In the genomic region with DNA sequence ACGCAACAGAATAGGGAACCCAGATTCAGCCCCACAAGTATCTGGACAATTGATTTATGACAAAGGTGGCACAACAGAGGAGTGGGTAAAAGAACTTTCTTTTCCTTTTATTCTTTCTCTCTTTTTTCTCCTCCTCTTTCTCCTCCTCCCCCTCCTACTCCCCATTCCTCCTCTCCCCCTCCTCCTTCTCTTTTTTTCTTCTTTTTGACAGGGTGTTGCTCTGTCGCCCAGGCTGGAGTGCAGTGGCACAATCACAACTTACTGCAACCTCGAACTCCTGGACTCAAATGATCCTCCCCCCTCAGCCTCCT, we compare ENCODE assay signal across 1 cellular context.
TF ChIP-seq lines count a peak whose summit lies in the region.

No MANE protein-coding gene starts in this region.

TF ChIP-seq in H1, 55 proteins besides CTCF, POLR2A, EP300 and RAD21:
- TF ChIP-seq CREB1 (IDR thresholded peaks at IDR 0.05) (no peak), ASH2L (IDR thresholded peaks at IDR 0.05; ENCODE audit: low read length) (no peak), GABPA (IDR thresholded peaks at IDR 0.05; ENCODE audit: borderline replicate concordance, insufficient read depth, low read length) (no peak), MAFK (IDR thresholded peaks at IDR 0.05; ENCODE audit: low read depth, low read length) (no peak), CBX8 (IDR thresholded peaks at IDR 0.05; ENCODE audit: borderline replicate concordance, low read depth, low read length) (no peak), SUZ12 (IDR thresholded peaks at IDR 0.05; ENCODE audit: low read length) (no peak), ZNF274 (IDR thresholded peaks at IDR 0.05; ENCODE audit: borderline replicate concordance, extremely low read depth, low read length) (no peak), NRF1 (IDR thresholded peaks at IDR 0.05; ENCODE audit: low read depth, low read length) (no peak), CBX5 (IDR thresholded peaks at IDR 0.05; ENCODE audit: low read depth, low read length) (no peak), BRCA1 (IDR thresholded peaks at IDR 0.05; ENCODE audit: low read depth, low read length) (no peak), USF2 (IDR thresholded peaks at IDR 0.05; ENCODE audit: low read length) (no peak), KDM5A (IDR thresholded peaks at IDR 0.05; ENCODE audit: low read length) (no peak)
